In the genomic region with DNA sequence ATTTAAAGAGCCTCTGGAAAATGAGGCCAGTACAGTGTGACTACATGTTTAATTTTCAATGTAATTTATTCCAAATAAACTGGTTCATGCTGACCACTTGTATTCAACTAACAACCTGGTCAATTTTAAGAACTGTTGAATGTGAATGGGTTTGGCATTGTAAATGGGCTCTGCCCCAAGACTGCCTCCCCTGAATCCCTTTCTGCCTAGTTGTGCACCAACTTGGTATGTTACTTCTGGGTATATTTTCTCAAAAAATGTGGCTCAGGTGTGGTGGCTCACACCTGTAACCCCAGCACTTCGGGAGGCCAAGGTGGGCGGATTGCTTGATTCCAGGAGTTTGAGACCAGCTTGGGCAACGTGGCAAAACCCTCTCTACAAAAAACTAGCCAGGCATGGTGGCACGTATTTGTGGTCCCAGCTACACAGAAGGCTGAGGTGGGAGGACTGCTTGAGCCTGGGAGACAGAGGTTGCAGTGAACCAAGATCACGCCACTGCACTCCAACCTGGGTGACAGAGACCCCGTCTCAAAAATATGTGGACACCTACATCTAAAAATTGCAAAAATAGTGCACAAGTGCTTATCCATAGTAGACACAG, we compare ENCODE assay signal across 1 cellular context.
A peak's percentile ranks its signal among the peaks of the same experiment; 100 is the strongest.
TF ChIP-seq lines count a peak whose summit lies in the region.

No MANE protein-coding gene starts in this region.

TF ChIP-seq in H1, 55 proteins besides CTCF, POLR2A, EP300 and RAD21:
- peak; percentile 75 for TF ChIP-seq POLR2AphosphoS5 (IDR thresholded peaks at IDR 0.05; ENCODE audit: low read depth, low read length)
- TF ChIP-seq KDM1A (IDR thresholded peaks at IDR 0.05; ENCODE audit: borderline replicate concordance, low read length), result no peak
- TF ChIP-seq JUND (IDR thresholded peaks at IDR 0.05; ENCODE audit: low read length), result no peak
